In the genomic region with DNA sequence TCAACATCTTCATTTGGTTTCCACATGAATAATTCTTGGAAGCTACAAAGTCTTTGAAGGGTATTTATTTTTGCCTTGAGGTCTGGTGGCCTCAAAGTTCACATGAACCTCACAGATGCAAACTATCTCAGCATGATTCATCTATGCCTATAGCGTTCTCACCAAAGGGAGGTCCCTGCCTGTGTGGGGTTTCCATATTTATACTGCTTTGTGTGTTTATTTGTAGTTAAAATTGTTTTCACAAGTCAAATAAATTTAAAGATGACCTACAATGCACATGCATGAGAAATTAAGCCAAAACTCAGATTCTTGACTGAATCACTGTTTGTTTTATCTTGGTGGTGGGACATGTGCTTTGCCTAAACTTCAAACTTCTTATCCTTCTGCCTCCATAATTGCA, we compare ENCODE assay signal across 18 cellular contexts.
DNase-seq lines count a peak whose midpoint lies in the region; ATAC-seq, FAIRE-seq and TF ChIP-seq lines count a peak whose summit lies in the region.
"Had no signal": no experiment of that assay in that cellular context is flagged by ENCODE, and none has a peak within 500 bp of the region (broad histone marks: within the 10 kb centered on the region; RNA-seq: fewer than 3 reads in every experiment).

No MANE protein-coding gene starts in this region.

- no peaks in the 10 kb centered on the region for H3K36me3 Mint-ChIP-seq in activated CD4-positive, alpha-beta T cell treated with anti-CD3 and anti-CD28 coated beads for 36 hours (ENCODE audit: low read depth)
- H3K36me3 Mint-ChIP-seq in activated T-helper 17 cell treated with anti-CD3 and anti-CD28 coated beads, Interleukin-2, amount 50 U/mL, for 72 hours (ENCODE audit: low read depth) = no peaks in the 10 kb centered on the region

- CTCF ChIA-PET in activated CD4-positive, alpha-beta T cell treated with anti-CD3 and anti-CD28 coated beads for 36 hours (lab: Charles Lee) = interaction anchor here (1.8 kb wide), 1 partner anchor 39 kb away, joined by 4 read pairs; no protein-coding TSS in a partner anchor

- no peaks in the 10 kb centered on the region for H3K9me3 Mint-ChIP-seq in activated CD4-positive, alpha-beta T cell treated with anti-CD3 and anti-CD28 coated beads for 36 hours (ENCODE audit: low read depth)
- no peaks in the 10 kb centered on the region for H3K9me3 Mint-ChIP-seq in activated T-helper 17 cell treated with anti-CD3 and anti-CD28 coated beads, Interleukin-2, amount 50 U/mL, for 72 hours
- H3K9me3 Mint-ChIP-seq: dendritic cell treated with granulocyte-macrophage colony-stimulating factor and Interleukin-4, amounts not matched to agents 40 ng/mL and 50 ng/mL, for 4 days had no signal

- H3K27me3 Mint-ChIP-seq in activated CD4-positive, alpha-beta T cell treated with anti-CD3 and anti-CD28 coated beads for 36 hours = peaks cover 4% of the 10 kb centered on the region
- H3K27me3 Mint-ChIP-seq in activated T-helper 17 cell treated with anti-CD3 and anti-CD28 coated beads, Interleukin-2, amount 50 U/mL, for 72 hours = peaks cover 24% of the 10 kb centered on the region
- H3K27me3 Mint-ChIP-seq: dendritic cell treated with granulocyte-macrophage colony-stimulating factor and Interleukin-4, amounts not matched to agents 40 ng/mL and 50 ng/mL, for 4 days had no signal

- H3K4me1 Mint-ChIP-seq in activated CD4-positive, alpha-beta T cell treated with anti-CD3 and anti-CD28 coated beads for 36 hours = peaks cover 4% of the 10 kb centered on the region
- H3K4me1 Mint-ChIP-seq in activated T-helper 17 cell treated with anti-CD3 and anti-CD28 coated beads, Interleukin-2, amount 50 U/mL, for 72 hours = peaks cover 17% of the 10 kb centered on the region
- H3K4me1 Mint-ChIP-seq: WTC11 had no signal

- ATAC-seq in activated CD4-positive, alpha-beta T cell treated with anti-CD3 and anti-CD28 coated beads for 36 hours = peak; percentile 90
- ATAC-seq in activated T-helper 17 cell treated with anti-CD3 and anti-CD28 coated beads, Interleukin-2, amount 50 U/mL, for 72 hours (replicated peaks) = peak; percentile 81
- ATAC-seq in stimulated activated naive CD8-positive, alpha-beta T cell treated with anti-CD3 and anti-CD28 coated beads, Interleukin-15, Interleukin-2, amounts not matched to agents 100 U/mL and 50 U/mL, for 24 hours = peak; percentile 86
- ATAC-seq: WTC11 had no signal

- H3K4me3 ChIP-seq in fibroblast of the aortic adventitia (ENCODE audit: low read depth, low read length) = no peak overlapping the region
- H3K4me3 ChIP-seq: esophagus squamous epithelium, sigmoid colon, vagina had no signal

- H3K27ac Mint-ChIP-seq in activated CD4-positive, alpha-beta T cell treated with anti-CD3 and anti-CD28 coated beads for 36 hours = no peak overlapping the region
- no peak overlapping the region for H3K27ac Mint-ChIP-seq in activated T-helper 17 cell treated with anti-CD3 and anti-CD28 coated beads, Interleukin-2, amount 50 U/mL, for 72 hours
- H3K27ac Mint-ChIP-seq: dendritic cell treated with granulocyte-macrophage colony-stimulating factor and Interleukin-4, amounts not matched to agents 40 ng/mL and 50 ng/mL, for 4 days; WTC11 had no signal

- DNase-seq in activated CD4-positive, alpha-beta T cell treated with anti-CD3 and anti-CD28 coated beads for 36 hours = peak; percentile 12
- DNase-seq in activated CD4-positive, alpha-beta T cell treated with anti-CD3 and anti-CD28 coated beads for 1 hour = no peak
- DNase-seq in fibroblast of the aortic adventitia (ENCODE audit: low read depth) (peak; percentile 55), HuH-7 (ENCODE audit: low spot score) (no peak), GM12891 (ENCODE audit: insufficient read length, low spot score) (no peak), retina (no peak)
- DNase-seq in stimulated activated naive CD8-positive, alpha-beta T cell treated with anti-CD3 and anti-CD28 coated beads, Interleukin-15, Interleukin-2, amounts not matched to agents 100 U/mL and 50 U/mL, for 24 hours = peak; percentile 7
- DNase-seq: Caco-2; esophagus squamous epithelium; NCI-H1436 treated with DMSO at 0.1 percent for 48 hours; sigmoid colon; stimulated activated CD4-positive, alpha-beta T cell treated with anti-CD3 and anti-CD28 coated beads, Interleukin-4, amount 100 ng/mL, for 4 hours had no signal

- H3K4me3 Mint-ChIP-seq in activated CD4-positive, alpha-beta T cell treated with anti-CD3 and anti-CD28 coated beads for 36 hours = no peak overlapping the region
- H3K4me3 Mint-ChIP-seq in activated T-helper 17 cell treated with anti-CD3 and anti-CD28 coated beads, Interleukin-2, amount 50 U/mL, for 72 hours = no peak overlapping the region
- H3K4me3 Mint-ChIP-seq: dendritic cell treated with granulocyte-macrophage colony-stimulating factor and Interleukin-4, amounts not matched to agents 40 ng/mL and 50 ng/mL, for 4 days; neural crest cell; WTC11 had no signal

- POLR2A ChIA-PET in activated CD4-positive, alpha-beta T cell treated with anti-CD3 and anti-CD28 coated beads for 36 hours (lab: Charles Lee) = no interaction called here

- FAIRE-seq in GM12891 (lab: Jason Lieb, UNC) = no peak
- FAIRE-seq: H54 had no signal

- no peak for TF ChIP-seq CTCF in fibroblast of the aortic adventitia (IDR thresholded peaks at IDR 0.05; ENCODE audit: insufficient read depth, low read length)

- no peak for TF ChIP-seq POLR2A in GM12891 (IDR thresholded peaks at IDR 0.05; ENCODE audit: low read depth, low read length)

- intact Hi-C loops in activated CD4-positive, alpha-beta T cell treated with anti-CD3 and anti-CD28 coated beads for 36 hours (cut with DNase I, micrococcal nuclease) = no loop called here

TF ChIP-seq in GM12891, 5 proteins besides CTCF, POLR2A, EP300 and RAD21:
- no peak for TF ChIP-seq SPI1 (IDR thresholded peaks at IDR 0.05; ENCODE audit: low read depth, low read length)
- TF ChIP-seq POU2F2 (IDR thresholded peaks at IDR 0.05; ENCODE audit: low read depth, low read length) = no peak
- no peak for TF ChIP-seq TAF1 (IDR thresholded peaks at IDR 0.05; ENCODE audit: low read depth, low read length)
- no peak for TF ChIP-seq POLR2AphosphoS5 (IDR thresholded peaks at IDR 0.05; ENCODE audit: low read depth, low read length)
- no peak for TF ChIP-seq PAX5 (IDR thresholded peaks at IDR 0.05; ENCODE audit: insufficient read depth, low read length, severe bottlenecking)

Comparison
In these comparisons a context has a peak if more than half of its experiments do, and no peak if none do; other contexts are left out.
1. DNase-seq: peak in activated CD4-positive, alpha-beta T cell treated with anti-CD3 and anti-CD28 coated beads for 36 hours (single experiment), fibroblast of the aortic adventitia (single experiment) and stimulated activated naive CD8-positive, alpha-beta T cell treated with anti-CD3 and anti-CD28 coated beads, Interleukin-15, Interleukin-2, amounts not matched to agents 100 U/mL and 50 U/mL, for 24 hours (single experiment); none in activated CD4-positive, alpha-beta T cell treated with anti-CD3 and anti-CD28 coated beads for 1 hour (single experiment), HuH-7 (single experiment), GM12891 (single experiment) and retina (single experiment).
2. Peak in every context shown above with its lines, with median percentiles within 50 percentile points of each other: ATAC-seq.